ENCODE assay signal across 34 cellular contexts in genomic region chr7:105320896-105321295, GRCh38.
A peak's percentile ranks its signal among the peaks of the same experiment; 100 is the strongest.
DNase-seq lines count a peak whose midpoint lies in the region; ATAC-seq and TF ChIP-seq lines count a peak whose summit lies in the region.
"Had no signal": no experiment of that assay in that cellular context is flagged by ENCODE, and none has a peak within 500 bp of the region (broad histone marks: within the 10 kb centered on the region; RNA-seq: fewer than 3 reads in every experiment).

No MANE protein-coding gene starts in this region.

- no peak overlapping the region for H2BK12ac ChIP-seq in trophoblast cell (ENCODE audit: low read length)

- no peaks in the 10 kb centered on the region for H3K9me3 Mint-ChIP-seq in stimulated activated effector memory CD8-positive, alpha-beta T cell treated with anti-CD3 and anti-CD28 coated beads, Interleukin-12 subunit alpha, Interleukin-12 subunit beta, amount 100 ng/mL, for 72 hours
- H3K9me3 Mint-ChIP-seq: CD4-positive, alpha-beta memory T cell; CD4-positive, alpha-beta T cell; CD8-positive, alpha-beta memory T cell; CD8-positive, alpha-beta T cell had no signal

- H3K9ac ChIP-seq in DND-41 (ENCODE audit: low read depth, low read length) (no peak overlapping the region), KMS-11 (no peak overlapping the region), trophoblast cell (ENCODE audit: low read length) (no peak overlapping the region)
- H3K9ac ChIP-seq: BLaER1; BLaER1 treated with 17β-estradiol and CSF1 and Interleukin-3, amounts not matched to agents 10 nM and 100 nM had no signal

- H3K4me1 ChIP-seq in DND-41 (ENCODE audit: insufficient read depth, low read length) (peaks cover 55% of the 10 kb centered on the region), KMS-11 (ENCODE audit: low read depth, poor library complexity, severe bottlenecking) (peaks cover 42% of the 10 kb centered on the region), trophoblast cell (ENCODE audit: control insufficient read depth in 1 of 2, insufficient read depth in 2 of 2, low read length in 2 of 2) (peaks cover 0 to 2% of the 10 kb centered on the region in 2 experiments)

- no peak overlapping the region for H4K8ac ChIP-seq in trophoblast cell (ENCODE audit: low read depth, low read length)

- H3K27ac ChIP-seq in DND-41 (ENCODE audit: low read length) (peak overlapping the region; percentile 23; the same call in 1 of the 2 replicates), KMS-11 (no peak overlapping the region), trophoblast cell (ENCODE audit: low read depth, low read length) (no peak overlapping the region), caudate nucleus (ENCODE audit: low read depth, low read length) (no peak overlapping the region), dorsolateral prefrontal cortex (no peak overlapping the region)
- H3K27ac ChIP-seq: 22Rv1; A549; BLaER1; BLaER1 treated with 17β-estradiol and CSF1 and Interleukin-3, amounts not matched to agents 10 nM and 100 nM; C4-2B had no signal

- no peak overlapping the region for H2BK120ac ChIP-seq in trophoblast cell (ENCODE audit: insufficient read depth, low read length, poor library complexity)

- H2AFZ ChIP-seq in DND-41 (ENCODE audit: low read depth, low read length) (no peak overlapping the region), KMS-11 (ENCODE audit: low read depth) (no peak overlapping the region), trophoblast cell (ENCODE audit: insufficient read depth, low read length, poor library complexity) (no peak overlapping the region)

- no peak for DNase-seq in DND-41
- DNase-seq in trophoblast cell = peak; percentile 77 to 82
- DNase-seq in stimulated activated effector memory CD8-positive, alpha-beta T cell treated with anti-CD3 and anti-CD28 coated beads, Interleukin-12 subunit alpha, Interleukin-12 subunit beta, amount 100 ng/mL, for 72 hours (ENCODE audit: low spot score in 2 of 2) = no peak
- DNase-seq in activated gamma-delta T cell (lab: John Stamatoyannopoulos, UW) = no peak
- no peak for DNase-seq in caudate nucleus (lab: John Stamatoyannopoulos, UW)
- DNase-seq in dorsolateral prefrontal cortex = no peak
- no peak for DNase-seq in GOT3 (lab: John Stamatoyannopoulos, UW)
- DNase-seq: 8988T; ACHN; AML-193; BE2C; C1 segment of cervical spinal cord; Caco-2; Calu3; CD4-positive, alpha-beta memory T cell; CD4-positive, alpha-beta T cell; CD4-positive, CD25-positive, alpha-beta regulatory T cell; CD8-positive, alpha-beta memory T cell; CD8-positive, alpha-beta T cell; COR-L47; DMS 273 treated with DMSO at 0.1 percent for 48 hours; DMS153; DMS53; DMS79; DMS79 treated with DMSO at 0.1 percent for 48 hours; EL had no signal

- H4K12ac ChIP-seq in trophoblast cell (ENCODE audit: low read depth, low read length) = no peak overlapping the region

- no peaks in the 10 kb centered on the region for H3K36me3 Mint-ChIP-seq in stimulated activated effector memory CD8-positive, alpha-beta T cell treated with anti-CD3 and anti-CD28 coated beads, Interleukin-12 subunit alpha, Interleukin-12 subunit beta, amount 100 ng/mL, for 72 hours

- no peaks in the 10 kb centered on the region for H3K79me1 ChIP-seq in trophoblast cell (ENCODE audit: low read length)

- H3K79me2 ChIP-seq in DND-41 (ENCODE audit: insufficient read depth, low read length) (peaks cover 100% of the 10 kb centered on the region), KMS-11 (ENCODE audit: insufficient read depth, low read depth) (peaks cover 82% of the 10 kb centered on the region), trophoblast cell (ENCODE audit: control insufficient read depth, insufficient read depth, low read length, poor library complexity) (peaks cover 3% of the 10 kb centered on the region)

- H4K91ac ChIP-seq in trophoblast cell (ENCODE audit: low read depth, low read length) = no peak overlapping the region

- H4K20me1 ChIP-seq in DND-41 (ENCODE audit: insufficient read depth, low read length) (peaks cover 3% of the 10 kb centered on the region; the same call in 1 of the 2 replicates), KMS-11 (ENCODE audit: insufficient read depth) (no peaks in the 10 kb centered on the region; the same call in 1 of the 2 replicates)

- no peak overlapping the region for H3K23ac ChIP-seq in trophoblast cell (ENCODE audit: low read length)

- H3K36me3 ChIP-seq in DND-41 (ENCODE audit: insufficient read depth, low read length) (0 out of 2 replicates have a peak, but pooled peaks cover 3% of the 10 kb centered on the region), KMS-11 (ENCODE audit: insufficient read depth) (peaks cover 5% of the 10 kb centered on the region; the same call in 1 of the 2 replicates), trophoblast cell (ENCODE audit: control insufficient read depth in 1 of 2, insufficient read depth in 2 of 2, low read length in 2 of 2) (peaks cover 0 to 2% of the 10 kb centered on the region in 2 experiments)
- H3K36me3 ChIP-seq: BE2C had no signal

- H3K4ac ChIP-seq in trophoblast cell (ENCODE audit: low read depth, low read length) = no peak overlapping the region

- intact Hi-C loops in dorsolateral prefrontal cortex (cut with DNase I) = no loop called here

- H3K18ac ChIP-seq in trophoblast cell (ENCODE audit: low read length) = no peak overlapping the region

- H2AK5ac ChIP-seq in trophoblast cell (ENCODE audit: low read length) = no peak overlapping the region

- H3K27me3 ChIP-seq in DND-41 (ENCODE audit: insufficient read depth, low read length, poor library complexity) = no peaks in the 10 kb centered on the region
- H3K27me3 ChIP-seq in KMS-11 (ENCODE audit: insufficient read depth, low read depth) = no peaks in the 10 kb centered on the region
- no peaks in the 10 kb centered on the region for H3K27me3 ChIP-seq in trophoblast cell (ENCODE audit: insufficient read depth, low read length)
- no peaks in the 10 kb centered on the region for H3K27me3 ChIP-seq in dorsolateral prefrontal cortex
- H3K27me3 ChIP-seq: BE2C, BLaER1 had no signal

- H3K27ac Mint-ChIP-seq in stimulated activated effector memory CD8-positive, alpha-beta T cell treated with anti-CD3 and anti-CD28 coated beads, Interleukin-12 subunit alpha, Interleukin-12 subunit beta, amount 100 ng/mL, for 72 hours = peak overlapping the region; percentile 6
- H3K27ac Mint-ChIP-seq: B cell; CD4-positive, alpha-beta T cell; CD8-positive, alpha-beta T cell had no signal

- TF ChIP-seq CTCF in DND-41 (IDR thresholded peaks at IDR 0.05; ENCODE audit: borderline replicate concordance, extremely low read depth, low read length, poor library complexity, severe bottlenecking) (no peak), KMS-11 (conservative IDR thresholded peaks at IDR 0.05; ENCODE audit: low read depth, low read length) (0 out of 2 replicates have a peak, but pooled peaks have one; percentile 17), dorsolateral prefrontal cortex (IDR thresholded peaks at IDR 0.05 in 54 of 56, conservative IDR thresholded peaks at IDR 0.05 in 2 of 56; ENCODE audit: low read depth in 1 of 56, partially characterized antibody in 56 of 56) (no peak)

- H3K14ac ChIP-seq in trophoblast cell (ENCODE audit: low read length) = no peak overlapping the region

- H3K4me3 Mint-ChIP-seq in stimulated activated effector memory CD8-positive, alpha-beta T cell treated with anti-CD3 and anti-CD28 coated beads, Interleukin-12 subunit alpha, Interleukin-12 subunit beta, amount 100 ng/mL, for 72 hours = no peak overlapping the region
- H3K4me3 Mint-ChIP-seq: B cell; CD14-positive monocyte; CD4-positive, alpha-beta memory T cell; CD4-positive, alpha-beta T cell; CD8-positive, alpha-beta memory T cell; CD8-positive, alpha-beta T cell had no signal

- H3K9me3 ChIP-seq in DND-41 (ENCODE audit: insufficient read depth, low read length, severe bottlenecking) (no peaks in the 10 kb centered on the region), trophoblast cell (ENCODE audit: insufficient read depth, low read depth, low read length) (peaks cover 3% of the 10 kb centered on the region)
- H3K9me3 ChIP-seq: A549, BE2C, Caco-2 had no signal

- peak; percentile 20; the same call in 1 of the 3 replicates for ATAC-seq in DND-41 (ENCODE audit: insufficient read depth, low read depth)
- no peak for ATAC-seq in stimulated activated effector memory CD8-positive, alpha-beta T cell treated with anti-CD3 and anti-CD28 coated beads, Interleukin-12 subunit alpha, Interleukin-12 subunit beta, amount 100 ng/mL, for 72 hours
- ATAC-seq: A549; CD8-positive, alpha-beta T cell had no signal

- no peak overlapping the region for H3K4me3 ChIP-seq in DND-41 (ENCODE audit: low read depth in 1 of 2, low read length in 2 of 2)
- no peak overlapping the region for H3K4me3 ChIP-seq in KMS-11 (IDR thresholded peaks at IDR 0.05; ENCODE audit: insufficient read depth, low read depth, low read length)
- no peak overlapping the region for H3K4me3 ChIP-seq in trophoblast cell (ENCODE audit: low read depth, low read length)
- H3K4me3 ChIP-seq in dorsolateral prefrontal cortex = no peak overlapping the region
- H3K4me3 ChIP-seq: A549; BLaER1; BLaER1 treated with 17β-estradiol and CSF1 and Interleukin-3, amounts not matched to agents 10 nM and 100 nM had no signal

- no peak overlapping the region for H2BK5ac ChIP-seq in trophoblast cell (ENCODE audit: low read depth, low read length, poor library complexity)

- no peak overlapping the region for H3K4me2 ChIP-seq in DND-41 (ENCODE audit: insufficient read depth, low read length)
- H3K4me2 ChIP-seq in KMS-11 = no peak overlapping the region
- H3K4me2 ChIP-seq in trophoblast cell (ENCODE audit: low read length) = no peak overlapping the region
- H3K4me2 ChIP-seq: A549; BLaER1; BLaER1 treated with 17β-estradiol and CSF1 and Interleukin-3, amounts not matched to agents 10 nM and 100 nM had no signal

- peaks cover 24% of the 10 kb centered on the region for H3K4me1 Mint-ChIP-seq in stimulated activated effector memory CD8-positive, alpha-beta T cell treated with anti-CD3 and anti-CD28 coated beads, Interleukin-12 subunit alpha, Interleukin-12 subunit beta, amount 100 ng/mL, for 72 hours

- no CpG with 5 or more reads among the region's 2 CpGs for WGBS in trophoblast cell (ENCODE audit: extremely low coverage, insufficient coverage, insufficient read length)

Comparison
In these comparisons a context has a peak if more than half of its experiments do, and no peak if none do; other contexts are left out.
1. DNase-seq: peak in trophoblast cell (2 of 2); none in DND-41 (single experiment), stimulated activated effector memory CD8-positive, alpha-beta T cell treated with anti-CD3 and anti-CD28 coated beads, Interleukin-12 subunit alpha, Interleukin-12 subunit beta, amount 100 ng/mL, for 72 hours (0 of 2), activated gamma-delta T cell (single experiment), caudate nucleus (0 of 61), dorsolateral prefrontal cortex (0 of 10) and GOT3 (single experiment).